In genomic region chr5:140174472-140175366, GRCh38 we compare ENCODE assay signal across 1 cellular context.
A peak's percentile ranks its signal among the peaks of the same experiment; 100 is the strongest.
TF ChIP-seq lines count a peak whose summit lies in the region.

Gene CYSTM1 (plus strand): TSS chr5:140175188. CDS start chr5:140194466, 19,278 bp downstream.

TF ChIP-seq in A549, 52 proteins besides CTCF, POLR2A, EP300 and RAD21 (continued from another document):
- TF ChIP-seq CHD2 (IDR thresholded peaks at IDR 0.05; ENCODE audit: low read length, partially characterized antibody) (peak; percentile 47), BCL3 (IDR thresholded peaks at IDR 0.05) (peak; percentile 89; the same call in 2 of the 3 replicates), REST (IDR thresholded peaks at IDR 0.05) (no peak; the same call in 1 of the 2 replicates), MYC (IDR thresholded peaks at IDR 0.05; ENCODE audit: borderline replicate concordance, low read length) (0 out of 2 replicates have a peak, but pooled peaks have one; percentile 58), RCOR1 (IDR thresholded peaks at IDR 0.05; ENCODE audit: low read depth, low read length) (no peak), EHF (CRISPR knock-in tag; IDR thresholded peaks at IDR 0.05) (no peak), NFE2L2 (conservative IDR thresholded peaks at IDR 0.05; ENCODE audit: low read length) (no peak), USF2 (IDR thresholded peaks at IDR 0.05) (peak; percentile 81), GATA3 (IDR thresholded peaks at IDR 0.05; ENCODE audit: borderline replicate concordance) (no peak), TP53 (CRISPR knock-in tag; IDR thresholded peaks at IDR 0.05) (no peak), CBX2 (IDR thresholded peaks at IDR 0.05; ENCODE audit: borderline replicate concordance, low read depth) (no peak), FOSL2 (IDR thresholded peaks at IDR 0.05) (no peak), FOSL2 (CRISPR knock-in tag; IDR thresholded peaks at IDR 0.05) (peak; percentile 63), FOXS1 (CRISPR knock-in tag; IDR thresholded peaks at IDR 0.05) (no peak), ZC3H11A (IDR thresholded peaks at IDR 0.05) (no peak), PBX3 (IDR thresholded peaks at IDR 0.05) (no peak)
